In genomic region chr3:59783468-59783988, GRCh38 we compare ENCODE assay signal across 13 cellular contexts.
A peak's percentile ranks its signal among the peaks of the same experiment; 100 is the strongest.
DNase-seq lines count a peak whose midpoint lies in the region; ATAC-seq and TF ChIP-seq lines count a peak whose summit lies in the region.
"Had no signal": no experiment of that assay in that cellular context is flagged by ENCODE, and none has a peak within 500 bp of the region (broad histone marks: within the 10 kb centered on the region; RNA-seq: fewer than 3 reads in every experiment).

No MANE protein-coding gene starts in this region.

- H3K18ac ChIP-seq in IMR-90 (ENCODE audit: low read depth, low read length), result no peak overlapping the region

- ATAC-seq in IMR-90 (ENCODE audit: low read depth) (no peak), natural killer cell (peak; percentile 66 to 91 (median 77)), HG03565 (IDR thresholded peaks at IDR 0.05; ENCODE audit: unreplicated experiment) (no peak)
- peak; percentile 85 for ATAC-seq in activated CD8-positive, alpha-beta T cell treated with anti-CD3 and anti-CD28 coated beads, Interleukin-2, amount 10 ng/mL, durations not matched to agents 7 days and 5 days
- ATAC-seq: K562 had no signal

- peaks cover 39% of the 10 kb centered on the region for H3K4me1 Mint-ChIP-seq in activated CD8-positive, alpha-beta T cell treated with anti-CD3 and anti-CD28 coated beads, Interleukin-2, amount 10 ng/mL, durations not matched to agents 7 days and 5 days (ENCODE audit: low read depth)
- peaks cover 27 to 29% of the 10 kb centered on the region in 2 donors for H3K4me1 Mint-ChIP-seq in natural killer cell

- TF ChIP-seq RAD21 in IMR-90 (IDR thresholded peaks at IDR 0.05; ENCODE audit: low read length), result no peak

- H3K27ac Mint-ChIP-seq in activated CD8-positive, alpha-beta T cell treated with anti-CD3 and anti-CD28 coated beads, Interleukin-2, amount 10 ng/mL, durations not matched to agents 7 days and 5 days, result peak overlapping the region; percentile 81
- H3K27ac Mint-ChIP-seq in natural killer cell, result peak overlapping the region; percentile 69 to 83

- H3K4me2 ChIP-seq in IMR-90 (ENCODE audit: low read depth, low read length), result no peak overlapping the region

- H3K27me3 Mint-ChIP-seq in activated CD8-positive, alpha-beta T cell treated with anti-CD3 and anti-CD28 coated beads, Interleukin-2, amount 10 ng/mL, durations not matched to agents 7 days and 5 days (ENCODE audit: low read depth), result peaks cover 2% of the 10 kb centered on the region
- no peaks in the 10 kb centered on the region for H3K27me3 Mint-ChIP-seq in natural killer cell (ENCODE audit: low read depth in 2 of 2)

- dilution Hi-C loops in IMR-90 (cut with HindIII; ENCODE audit: low sequenced_read_pairs, unreplicated experiment), result no loop called here

- no peak overlapping the region for H2AK5ac ChIP-seq in IMR-90 (ENCODE audit: low read depth, low read length)

- no peaks in the 10 kb centered on the region for H4K20me1 ChIP-seq in IMR-90 (ENCODE audit: insufficient read depth, low read length)

- no peak overlapping the region for H2AK9ac ChIP-seq in IMR-90 (replicated peaks; ENCODE audit: low read depth, low read length, poor library complexity)

- no CpG with 5 or more reads among the region's 3 CpGs for WGBS in IMR-90 (ENCODE audit: extremely low coverage in 2 of 2, insufficient read length in 1 of 2), 2 experiments
- 89% methylated on average over 3 of the region's 3 CpGs for WGBS in suprapubic skin

- TF ChIP-seq POLR2A in IMR-90 (IDR thresholded peaks at IDR 0.05; ENCODE audit: low read depth, low read length) (no peak), suprapubic skin (IDR thresholded peaks at IDR 0.05) (no peak)

- H3K9me3 Mint-ChIP-seq in activated CD8-positive, alpha-beta T cell treated with anti-CD3 and anti-CD28 coated beads, Interleukin-2, amount 10 ng/mL, durations not matched to agents 7 days and 5 days (ENCODE audit: insufficient read depth), result peaks cover 10% of the 10 kb centered on the region
- H3K9me3 Mint-ChIP-seq in natural killer cell, result no peaks in the 10 kb centered on the region

- intact Hi-C loops in IMR-90 (cut with micrococcal nuclease) (no loop called here), natural killer cell (cut with micrococcal nuclease) (no loop called here)

- H2BK120ac ChIP-seq in IMR-90 (ENCODE audit: low read depth, low read length), result no peak overlapping the region

- 0 out of 2 replicates have a peak, but pooled peaks cover 5% of the 10 kb centered on the region for H3K9me1 ChIP-seq in IMR-90 (ENCODE audit: insufficient read depth, low read length)

- H3K36me3 ChIP-seq in GM06990 (ENCODE audit: control insufficient read depth, insufficient read depth, low read length) (no peaks in the 10 kb centered on the region), IMR-90 (ENCODE audit: control insufficient read depth, insufficient read depth, low read length) (no peaks in the 10 kb centered on the region), suprapubic skin (no peaks in the 10 kb centered on the region)
- H3K36me3 ChIP-seq: thoracic aorta had no signal

- BruUV-seq in IMR-90 (replicated peaks; lab: Mats Ljungman, UMichigan), result no TSS peak

- H3K9me3 ChIP-seq in IMR-90 (ENCODE audit: control insufficient read depth, insufficient read depth, low read length) (no peaks in the 10 kb centered on the region), suprapubic skin (no peaks in the 10 kb centered on the region)
- H3K9me3 ChIP-seq: thoracic aorta had no signal

- no peak overlapping the region for H2BK15ac ChIP-seq in IMR-90 (ENCODE audit: low read depth, low read length)

- TF ChIP-seq EP300 in suprapubic skin (IDR thresholded peaks at IDR 0.05), result no peak

- in situ Hi-C loops in IMR-90 (cut with MboI; ENCODE audit: low sequenced_read_pairs) (no loop called here), G401 (cut with HindIII; ENCODE audit: low sequenced_read_pairs) (no loop called here)

- POLR2A ChIA-PET in IMR-90 (lab: Charles Lee; ENCODE audit: unreplicated experiment), result interaction anchor here (0.6 kb wide), 1 partner anchor 10 kb away, joined by 3 read pairs; no protein-coding TSS in a partner anchor
- POLR2A ChIA-PET in activated CD8-positive, alpha-beta T cell treated with anti-CD3 and anti-CD28 coated beads, Interleukin-2, amount 10 ng/mL, durations not matched to agents 7 days and 5 days (lab: Charles Lee), result interaction anchor here (1.0 kb wide), 1 partner anchor 11 kb away, joined by 3 read pairs; no protein-coding TSS in a partner anchor

- H4K8ac ChIP-seq in IMR-90 (ENCODE audit: low read depth in 2 of 2, low read length in 2 of 2), result no peak overlapping the region

- H3K27ac ChIP-seq in IMR-90 (ENCODE audit: insufficient read depth, low read length), result no peak overlapping the region
- no peak overlapping the region for H3K27ac ChIP-seq in suprapubic skin
- H3K27ac ChIP-seq: C4-2B, thoracic aorta had no signal

- H2BK20ac ChIP-seq in IMR-90 (ENCODE audit: low read depth, low read length), result no peak overlapping the region

- H4K5ac ChIP-seq in IMR-90 (ENCODE audit: low read depth, low read length), result no peak overlapping the region

- peaks cover 27% of the 10 kb centered on the region for H3K36me3 Mint-ChIP-seq in activated CD8-positive, alpha-beta T cell treated with anti-CD3 and anti-CD28 coated beads, Interleukin-2, amount 10 ng/mL, durations not matched to agents 7 days and 5 days (ENCODE audit: low read depth)
- H3K36me3 Mint-ChIP-seq in natural killer cell, result no peaks in the 10 kb centered on the region

- no peak overlapping the region for H3K9ac ChIP-seq in IMR-90 (ENCODE audit: low read depth, low read length)

- no peak overlapping the region for H3K23ac ChIP-seq in IMR-90 (ENCODE audit: low read depth, low read length)

- CTCF ChIA-PET in IMR-90 (lab: Yijun Ruan, JAX), result no interaction called here
- CTCF ChIA-PET in activated CD8-positive, alpha-beta T cell treated with anti-CD3 and anti-CD28 coated beads, Interleukin-2, amount 10 ng/mL, durations not matched to agents 7 days and 5 days (lab: Charles Lee), result interaction anchor here (1.0 kb wide), 1 partner anchor 16 kb away, joined by 3 read pairs; no protein-coding TSS in a partner anchor

- H3K4ac ChIP-seq in IMR-90 (ENCODE audit: low read depth, low read length), result no peak overlapping the region; the same call in 1 of the 2 replicates

- no peaks in the 10 kb centered on the region; the same call in 1 of the 2 replicates for H3K4me1 ChIP-seq in IMR-90 (ENCODE audit: control insufficient read depth, insufficient read depth, low read length)
- no peaks in the 10 kb centered on the region for H3K4me1 ChIP-seq in suprapubic skin

- peak; percentile 39 for DNase-seq in GM06990 (ENCODE audit: extremely low read depth, insufficient read length)
- no peak for DNase-seq in IMR-90
- DNase-seq in activated CD8-positive, alpha-beta T cell treated with anti-CD3 and anti-CD28 coated beads, Interleukin-2, amount 10 ng/mL, durations not matched to agents 7 days and 5 days, result peak; percentile 66
- peak; percentile 20 for DNase-seq in natural killer cell
- no peak for DNase-seq in suprapubic skin (ENCODE audit: low spot score in 2 of 2)
- DNase-seq in G401 (ENCODE audit: low spot score), result no peak
- DNase-seq: effector CD8-positive, alpha-beta T cell; islet precursor cell; NCI-H2107 had no signal

- no peak overlapping the region for H3K14ac ChIP-seq in IMR-90 (replicated peaks; ENCODE audit: low read depth, low read length)

- H3K4me3 Mint-ChIP-seq in activated CD8-positive, alpha-beta T cell treated with anti-CD3 and anti-CD28 coated beads, Interleukin-2, amount 10 ng/mL, durations not matched to agents 7 days and 5 days, result peak overlapping the region; percentile 4
- H3K4me3 Mint-ChIP-seq in natural killer cell, result peak overlapping the region; percentile 74

- no peak overlapping the region for H3K56ac ChIP-seq in IMR-90 (ENCODE audit: extremely low read depth, insufficient read depth, low read length)

- H3K27me3 ChIP-seq in GM06990 (replicated peaks; ENCODE audit: control insufficient read depth, insufficient read depth, low read length) (no peaks in the 10 kb centered on the region), IMR-90 (ENCODE audit: control insufficient read depth, insufficient read depth, low read length) (no peaks in the 10 kb centered on the region), suprapubic skin (no peaks in the 10 kb centered on the region)

- no peaks in the 10 kb centered on the region for H3K79me1 ChIP-seq in IMR-90 (ENCODE audit: low read depth in 1 of 2, low read length in 2 of 2)

- H2AFZ ChIP-seq in IMR-90 (replicated peaks; ENCODE audit: low read length, poor library complexity), result peak overlapping the region; percentile 16

- H3K4me3 ChIP-seq in GM06990 (replicated peaks; ENCODE audit: low read depth, low read length), result no peak overlapping the region
- H3K4me3 ChIP-seq in IMR-90 (ENCODE audit: insufficient read depth, low read depth, low read length), result no peak overlapping the region
- H3K4me3 ChIP-seq in suprapubic skin, result no peak overlapping the region
- H3K4me3 ChIP-seq: K562, thoracic aorta had no signal

- no peak overlapping the region for H2BK5ac ChIP-seq in IMR-90 (ENCODE audit: low read depth, low read length, poor library complexity, severe bottlenecking)

- no peak overlapping the region for H4K91ac ChIP-seq in IMR-90 (ENCODE audit: insufficient read depth, low read depth, low read length)

- TF ChIP-seq CTCF in GM06990 (IDR thresholded peaks at IDR 0.05; ENCODE audit: insufficient read depth, low read length, poor library complexity, severe bottlenecking) (no peak), IMR-90 (conservative IDR thresholded peaks at IDR 0.05; ENCODE audit: low read depth, low read length) (no peak), natural killer cell (IDR thresholded peaks at IDR 0.05) (no peak), suprapubic skin (IDR thresholded peaks at IDR 0.05) (no peak)

TF ChIP-seq in IMR-90, 13 proteins besides CTCF, POLR2A, EP300 and RAD21:
- TF ChIP-seq MXI1 (IDR thresholded peaks at IDR 0.05; ENCODE audit: borderline replicate concordance, low read depth, low read length) (no peak), CHD1 (IDR thresholded peaks at IDR 0.05; ENCODE audit: low read depth, low read length) (no peak)

Comparison
In these comparisons a context has a peak if more than half of its experiments do, and no peak if none do; other contexts are left out.
1. DNase-seq: peak in GM06990 (single experiment), activated CD8-positive, alpha-beta T cell treated with anti-CD3 and anti-CD28 coated beads, Interleukin-2, amount 10 ng/mL, durations not matched to agents 7 days and 5 days (single experiment) and natural killer cell (single experiment); none in IMR-90 (single experiment), suprapubic skin (0 of 2) and G401 (single experiment).
2. ATAC-seq: peak in activated CD8-positive, alpha-beta T cell treated with anti-CD3 and anti-CD28 coated beads, Interleukin-2, amount 10 ng/mL, durations not matched to agents 7 days and 5 days (single experiment) and natural killer cell (3 of 3); none in IMR-90 (single experiment) and HG03565 (single experiment).